10 cellular contexts compared by ENCODE assay signal in genomic region chr15:62896380-62896866, GRCh38.
DNase-seq lines count a peak whose midpoint lies in the region; ATAC-seq, FAIRE-seq and TF ChIP-seq lines count a peak whose summit lies in the region.
"Had no signal": no experiment of that assay in that cellular context is flagged by ENCODE, and none has a peak within 500 bp of the region (broad histone marks: within the 10 kb centered on the region; RNA-seq: fewer than 3 reads in every experiment).

No MANE protein-coding gene starts in this region.

- H3K4me3 ChIP-seq in left ventricle myocardium inferior (no peak overlapping the region), muscle layer of colon (ENCODE audit: low read depth in 1 of 2, low read length in 2 of 2) (no peak overlapping the region)
- H3K4me3 ChIP-seq: testis had no signal

- intact Hi-C loops in left ventricle myocardium inferior (cut with micrococcal nuclease): no loop called here
- intact Hi-C loops in Right ventricle myocardium superior (cut with DNase I): loop anchor here (5.0 kb wide), 1 partner anchor 146 kb away; the partner anchor contains the start of gene TPM1

- TF ChIP-seq CTCF in left ventricle myocardium inferior (IDR thresholded peaks at IDR 0.05; ENCODE audit: borderline replicate concordance): no peak

- ATAC-seq in Right ventricle myocardium superior (ENCODE audit: poor library complexity): no peak
- no peak for ATAC-seq in GM21528 (IDR thresholded peaks at IDR 0.05; ENCODE audit: low FRiP score, unreplicated experiment)
- no peak for ATAC-seq in HG03025 (IDR thresholded peaks at IDR 0.05; ENCODE audit: low FRiP score, unreplicated experiment)
- no peak for ATAC-seq in HG02759 (IDR thresholded peaks at IDR 0.05; ENCODE audit: unreplicated experiment)
- ATAC-seq: activated T-cell treated with anti-CD3 and anti-CD28 coated beads, Interleukin-2, amount 50 U/mL, for 4 hours had no signal

- H3K27ac ChIP-seq in left ventricle myocardium inferior (replicated peaks) (peak overlapping the region; percentile 91), muscle layer of colon (ENCODE audit: low read depth, low read length) (peak overlapping the region; percentile 96)
- H3K27ac ChIP-seq: testis had no signal

- H3K27me3 ChIP-seq in left ventricle myocardium inferior (ENCODE audit: low read depth): no peaks in the 10 kb centered on the region
- H3K27me3 ChIP-seq in muscle layer of colon (ENCODE audit: control insufficient read depth in 1 of 2, insufficient read depth in 2 of 2, low read length in 2 of 2): no peaks in the 10 kb centered on the region
- H3K27me3 ChIP-seq: testis had no signal

- FAIRE-seq in HTR-8/SVneo (lab: Jason Lieb, UNC): no peak

- no peak for DNase-seq in left ventricle myocardium inferior
- no peak for DNase-seq in Right ventricle myocardium superior
- peak; percentile 26 for DNase-seq in dedifferentiated amniotic fluid mesenchymal stem cell (ENCODE audit: extremely low spot score)
- DNase-seq in HTR-8/SVneo (ENCODE audit: insufficient read length, low spot score): no peak
- DNase-seq: activated T-cell treated with anti-CD3 and anti-CD28 coated beads, Interleukin-2, amount 50 U/mL, for 4 hours had no signal

- H3K9me3 ChIP-seq in left ventricle myocardium inferior (replicated peaks): no peaks in the 10 kb centered on the region
- H3K9me3 ChIP-seq in muscle layer of colon (ENCODE audit: low read length): no peaks in the 10 kb centered on the region
- H3K9me3 ChIP-seq: testis had no signal

- no peaks in the 10 kb centered on the region for H3K36me3 ChIP-seq in left ventricle myocardium inferior
- H3K36me3 ChIP-seq in muscle layer of colon (ENCODE audit: insufficient read depth, low read length): no peaks in the 10 kb centered on the region

- peaks cover 55% of the 10 kb centered on the region for H3K4me1 ChIP-seq in left ventricle myocardium inferior
- peaks cover 73% of the 10 kb centered on the region for H3K4me1 ChIP-seq in muscle layer of colon (ENCODE audit: insufficient read depth, low read length)
- H3K4me1 ChIP-seq: testis had no signal

- peak overlapping the region; percentile 25 for H3K9ac ChIP-seq in muscle layer of colon (ENCODE audit: low read length)
